ENCODE assay signal across 15 cellular contexts in the genomic region with DNA sequence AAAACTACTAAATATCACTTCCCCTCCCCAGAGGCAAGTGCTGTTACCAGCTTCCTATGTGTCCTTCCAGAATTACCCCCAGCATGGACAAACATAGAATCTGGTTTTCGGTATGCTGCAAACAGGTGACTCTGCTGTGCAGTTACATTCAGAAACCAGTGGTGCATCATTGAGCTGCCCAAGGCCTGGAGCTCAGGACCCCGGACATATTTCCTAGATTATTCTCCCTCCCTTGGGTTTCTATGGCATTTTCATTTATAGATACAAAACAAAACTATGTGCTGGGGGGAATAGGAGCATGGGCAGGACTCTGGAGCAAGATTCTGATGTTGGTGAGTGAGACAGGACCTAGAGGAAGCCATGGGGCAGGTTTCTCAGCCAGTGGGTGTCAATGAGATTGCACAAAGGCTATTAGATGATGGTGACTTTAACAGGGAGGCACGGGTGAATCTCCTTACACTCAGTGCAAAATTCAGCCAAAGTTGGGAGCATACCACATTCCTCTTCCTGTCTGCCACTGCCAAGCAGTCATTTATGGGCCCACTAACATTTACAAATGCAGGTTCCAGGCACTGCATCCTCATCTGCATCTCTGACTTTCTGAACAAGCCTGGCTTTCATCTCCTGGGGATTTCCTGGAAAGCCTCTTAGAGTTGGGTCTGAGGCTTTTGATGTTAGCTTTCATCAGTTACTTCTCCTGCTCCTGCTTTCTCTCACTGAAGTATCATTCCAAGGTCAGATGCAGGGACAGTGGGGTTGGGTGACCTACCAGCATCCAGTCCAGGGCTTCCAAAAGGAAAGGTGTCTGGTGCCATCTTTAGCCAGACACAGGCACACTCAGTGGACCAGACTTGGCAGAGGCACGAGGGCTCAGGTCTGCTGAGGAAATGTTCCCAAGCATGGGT. TPM values are rescaled to one million over a fixed set of nuclear protein-coding genes. Genes with fewer than 3 reads are reported as not detected.
DNase-seq lines count a peak whose midpoint lies in the region; ATAC-seq lines count a peak whose summit lies in the region.
"Had no signal": no experiment of that assay in that cellular context is flagged by ENCODE, and none has a peak within 500 bp of the region (broad histone marks: within the 10 kb centered on the region; RNA-seq: fewer than 3 reads in every experiment).

No MANE protein-coding gene starts in this region.

- peak overlapping the region; percentile 20 for H3K4me3 Mint-ChIP-seq in activated CD4-positive, alpha-beta T cell treated with anti-CD3 and anti-CD28 coated beads, Interleukin-2, amount 10 ng/mL, durations not matched to agents 7 days and 5 days
- peak overlapping the region in 2 of 4 donors; percentile 61 to 73 for H3K4me3 Mint-ChIP-seq in IgD-negative memory B cell
- H3K4me3 Mint-ChIP-seq in activated naive CD8-positive, alpha-beta T cell treated with anti-CD3 and anti-CD28 coated beads for 36 hours: peak overlapping the region; percentile 13
- H3K4me3 Mint-ChIP-seq: HFFc6, mesothelial cell of epicardium had no signal

- H3K9me3 Mint-ChIP-seq in activated CD4-positive, alpha-beta T cell treated with anti-CD3 and anti-CD28 coated beads, Interleukin-2, amount 10 ng/mL, durations not matched to agents 7 days and 5 days: no peaks in the 10 kb centered on the region
- H3K9me3 Mint-ChIP-seq in IgD-negative memory B cell: no peaks in the 10 kb centered on the region
- no peaks in the 10 kb centered on the region for H3K9me3 Mint-ChIP-seq in activated naive CD8-positive, alpha-beta T cell treated with anti-CD3 and anti-CD28 coated beads for 36 hours
- H3K9me3 Mint-ChIP-seq: HFFc6, mesothelial cell of epicardium had no signal

- H3K4me1 Mint-ChIP-seq in activated CD4-positive, alpha-beta T cell treated with anti-CD3 and anti-CD28 coated beads, Interleukin-2, amount 10 ng/mL, durations not matched to agents 7 days and 5 days: peaks cover 88% of the 10 kb centered on the region
- peaks cover 45 to 76% (median 62%) of the 10 kb centered on the region in 3 donors for H3K4me1 Mint-ChIP-seq in IgD-negative memory B cell
- H3K4me1 Mint-ChIP-seq in activated naive CD8-positive, alpha-beta T cell treated with anti-CD3 and anti-CD28 coated beads for 36 hours: peaks cover 77% of the 10 kb centered on the region

- peaks cover 21% of the 10 kb centered on the region for H3K36me3 Mint-ChIP-seq in activated CD4-positive, alpha-beta T cell treated with anti-CD3 and anti-CD28 coated beads, Interleukin-2, amount 10 ng/mL, durations not matched to agents 7 days and 5 days (ENCODE audit: low read depth)
- H3K36me3 Mint-ChIP-seq in IgD-negative memory B cell: no peaks in the 10 kb centered on the region
- H3K36me3 Mint-ChIP-seq in activated naive CD8-positive, alpha-beta T cell treated with anti-CD3 and anti-CD28 coated beads for 36 hours: peaks cover 9% of the 10 kb centered on the region
- H3K36me3 Mint-ChIP-seq: mesothelial cell of epicardium had no signal

- POLR2A ChIA-PET in activated CD4-positive, alpha-beta T cell treated with anti-CD3 and anti-CD28 coated beads, Interleukin-2, amount 10 ng/mL, durations not matched to agents 7 days and 5 days (lab: Charles Lee): no interaction called here

- no peaks in the 10 kb centered on the region for H3K27me3 Mint-ChIP-seq in activated CD4-positive, alpha-beta T cell treated with anti-CD3 and anti-CD28 coated beads, Interleukin-2, amount 10 ng/mL, durations not matched to agents 7 days and 5 days
- H3K27me3 Mint-ChIP-seq in IgD-negative memory B cell: no peaks in the 10 kb centered on the region
- no peaks in the 10 kb centered on the region for H3K27me3 Mint-ChIP-seq in activated naive CD8-positive, alpha-beta T cell treated with anti-CD3 and anti-CD28 coated beads for 36 hours

- CTCF ChIA-PET in activated CD4-positive, alpha-beta T cell treated with anti-CD3 and anti-CD28 coated beads, Interleukin-2, amount 10 ng/mL, durations not matched to agents 7 days and 5 days (lab: Charles Lee): interaction anchor here (0.6 to 4.2 kb wide), 6 partner anchors 8 to 521 kb away, joined by 3 to 25 read pairs (median 4); no protein-coding TSS in a partner anchor

- peak overlapping the region; percentile 78 for H3K27ac Mint-ChIP-seq in activated CD4-positive, alpha-beta T cell treated with anti-CD3 and anti-CD28 coated beads, Interleukin-2, amount 10 ng/mL, durations not matched to agents 7 days and 5 days
- peak overlapping the region; percentile 42 to 90 (median 71) for H3K27ac Mint-ChIP-seq in IgD-negative memory B cell
- peak overlapping the region; percentile 75 for H3K27ac Mint-ChIP-seq in activated naive CD8-positive, alpha-beta T cell treated with anti-CD3 and anti-CD28 coated beads for 36 hours
- H3K27ac Mint-ChIP-seq: HFFc6, mesothelial cell of epicardium had no signal

- DNase-seq in activated CD4-positive, alpha-beta T cell treated with anti-CD3 and anti-CD28 coated beads, Interleukin-2, amount 10 ng/mL, durations not matched to agents 7 days and 5 days: no peak
- DNase-seq in activated CD4-positive, alpha-beta T cell treated with anti-CD3 and anti-CD28 coated beads, Interleukin-2, amount 50 U/mL, for 48 hours: no peak
- no peak for DNase-seq in activated naive CD8-positive, alpha-beta T cell treated with anti-CD3 and anti-CD28 coated beads for 36 hours
- peak; percentile 24 for DNase-seq in stimulated activated CD8-positive, alpha-beta memory T cell treated with anti-CD3 and anti-CD28 coated beads, Interleukin-4, amount 100 ng/mL, for 48 hours
- DNase-seq: dorsolateral prefrontal cortex, foreskin fibroblast, HFFc6, NCI-H1048, posterior cingulate gyrus had no signal

- ATAC-seq in HG02970 (IDR thresholded peaks at IDR 0.05; ENCODE audit: low FRiP score, unreplicated experiment) (no peak), GM18873 (IDR thresholded peaks at IDR 0.05; ENCODE audit: low FRiP score, unreplicated experiment) (no peak), GM21825 (IDR thresholded peaks at IDR 0.05; ENCODE audit: unreplicated experiment) (no peak)
- ATAC-seq: A549 had no signal

RNA-seq across cellular contexts. Expression of a gene that starts 44.5 kb away (rescaled TPM):
- 10 to 100 TPM; 45.9 to 62.6 TPM for total RNA-seq in activated CD4-positive, alpha-beta T cell treated with anti-CD3 and anti-CD28 coated beads, Interleukin-2, amount 10 ng/mL, durations not matched to agents 7 days and 5 days
- polyA plus RNA-seq in IgD-negative memory B cell: 141 TPM
- total RNA-seq in activated naive CD8-positive, alpha-beta T cell treated with anti-CD3 and anti-CD28 coated beads for 36 hours: 10 to 100 TPM; 39.2 to 39.8 TPM
